20 cellular contexts compared by ENCODE assay signal in the genomic region with DNA sequence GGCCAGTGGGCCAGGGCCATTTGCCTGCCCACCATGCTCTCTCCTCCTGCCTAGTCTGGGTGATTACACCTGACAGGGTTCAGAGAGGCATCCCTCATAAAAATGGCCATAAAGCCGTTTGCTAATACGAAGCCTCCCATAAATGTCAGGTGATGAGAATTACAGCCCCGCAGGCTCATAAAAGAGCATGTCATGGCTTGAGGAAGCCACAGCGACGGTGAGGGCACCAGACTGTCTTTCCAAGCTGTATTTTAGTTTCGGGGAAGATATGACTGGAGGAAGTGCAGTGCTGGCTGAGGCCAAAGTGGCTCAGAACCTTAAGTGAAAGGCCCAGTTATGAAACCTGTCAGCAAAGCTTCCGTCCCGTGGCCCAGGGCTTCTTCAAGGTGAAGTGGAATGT. TPM values are rescaled to one million over a fixed set of nuclear protein-coding genes. Genes with fewer than 3 reads are reported as not detected.
DNase-seq lines count a peak whose midpoint lies in the region; ATAC-seq lines count a peak whose summit lies in the region.
"Had no signal": no experiment of that assay in that cellular context is flagged by ENCODE, and none has a peak within 500 bp of the region (broad histone marks: within the 10 kb centered on the region; RNA-seq: fewer than 3 reads in every experiment).

No MANE protein-coding gene starts in this region.

- DNase-seq in A172 (ENCODE audit: low spot score) (peak; percentile 29), NCI-H526 treated with DMSO at 0.1 percent for 48 hours (lab: John Stamatoyannopoulos, UW) (peak; percentile 18), epithelial cell of prostate (ENCODE audit: low read depth, low spot score) (peak; percentile 49), hypothalamus (lab: John Stamatoyannopoulos, UW) (no peak), GDM1 (lab: John Stamatoyannopoulos, UW) (no peak), cerebellum (ENCODE audit: low spot score) (no peak)
- DNase-seq: activated CD4-positive, alpha-beta T cell treated with anti-CD3 and anti-CD28 coated beads for 36 hours; activated gamma-delta T cell treated with Interleukin-2 at 50 U/mL for 16 hours; CD8-positive, alpha-beta memory T cell; gastrocnemius medialis; NCI-H187; NCI-H510A; SK-N-SH had no signal

- peak; percentile 63 for ATAC-seq in GM21360 (IDR thresholded peaks at IDR 0.05; ENCODE audit: unreplicated experiment)
- no peak for ATAC-seq in GM19023 (IDR thresholded peaks at IDR 0.05; ENCODE audit: unreplicated experiment)
- ATAC-seq: activated CD4-positive, alpha-beta T cell treated with anti-CD3 and anti-CD28 coated beads for 36 hours; gastrocnemius medialis; Panc1; sciatic nerve had no signal

- H3K27ac ChIP-seq in epithelial cell of prostate, result peak overlapping the region; percentile 42
- H3K27ac ChIP-seq: ascending aorta, gastrocnemius medialis, HL-60, KMS-11 had no signal

RNA-seq across cellular contexts. Expression of gene TCERG1, which starts 18.5 kb away (rescaled TPM):
- 93.1 and 132 TPM in 2 replicates for total RNA-seq in A172 (2014; rRNA removed; shearing (Covaris generic))
- total RNA-seq in cerebellum, result 133 TPM

Comparison
In these comparisons a context has a peak if more than half of its experiments do, and no peak if none do; other contexts are left out.
1. DNase-seq: peak in A172 (single experiment), NCI-H526 treated with DMSO at 0.1 percent for 48 hours (single experiment) and epithelial cell of prostate (single experiment); none in hypothalamus (0 of 51), GDM1 (single experiment) and cerebellum (single experiment).